In the genomic region with DNA sequence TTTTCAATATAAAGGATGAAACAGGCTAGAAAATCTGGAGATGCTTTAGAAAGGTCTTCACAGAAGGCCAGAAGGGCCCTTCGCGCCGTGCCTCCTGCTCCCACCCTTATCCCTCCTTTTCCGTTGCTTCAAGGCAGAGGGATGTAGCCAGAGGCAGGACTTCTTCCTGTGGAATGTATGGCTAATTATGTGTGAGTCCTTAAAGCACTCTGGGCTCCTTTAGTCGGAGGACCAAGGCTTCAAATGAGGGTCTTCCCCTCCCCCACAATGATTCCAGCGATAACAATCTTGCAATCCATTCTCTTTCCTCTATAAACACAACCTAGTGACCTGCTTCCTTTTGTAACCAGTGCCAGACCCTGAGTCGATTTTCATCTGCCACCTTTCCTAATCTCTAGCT, we compare ENCODE assay signal across 19 cellular contexts.
"Had no signal": no experiment of that assay in that cellular context is flagged by ENCODE, and none has a peak within 500 bp of the region (broad histone marks: within the 10 kb centered on the region; RNA-seq: fewer than 3 reads in every experiment).

No MANE protein-coding gene starts in this region.

- H3K4me3 Mint-ChIP-seq: activated naive CD4-positive, alpha-beta T cell treated with anti-CD3 and anti-CD28 coated beads, Interleukin-2, amount 50 U/mL, for 24 hours; stimulated activated memory B cell treated with anti-CD40 and anti-IgM and Interleukin-4, amounts not matched to agents 10 μg/mL and 1 μg/mL and 100 μg/mL, for 72 hours; T-cell had no signal

- H3K27ac ChIP-seq: ascending aorta, breast epithelium, ovary had no signal

- H3K9me3 ChIP-seq: ascending aorta, breast epithelium, ovary, SK-N-SH had no signal

- H3K27ac Mint-ChIP-seq: activated naive CD4-positive, alpha-beta T cell treated with anti-CD3 and anti-CD28 coated beads, Interleukin-2, amount 50 U/mL, for 24 hours; stimulated activated memory B cell treated with anti-CD40 and anti-IgM and Interleukin-4, amounts not matched to agents 10 μg/mL and 1 μg/mL and 100 μg/mL, for 72 hours; T-cell had no signal

- H3K36me3 Mint-ChIP-seq: activated naive CD4-positive, alpha-beta T cell treated with anti-CD3 and anti-CD28 coated beads, Interleukin-2, amount 50 U/mL, for 24 hours; stimulated activated memory B cell treated with anti-CD40 and anti-IgM and Interleukin-4, amounts not matched to agents 10 μg/mL and 1 μg/mL and 100 μg/mL, for 72 hours; T-cell had no signal

- H3K9me3 Mint-ChIP-seq: activated naive CD4-positive, alpha-beta T cell treated with anti-CD3 and anti-CD28 coated beads, Interleukin-2, amount 50 U/mL, for 24 hours; stimulated activated memory B cell treated with anti-CD40 and anti-IgM and Interleukin-4, amounts not matched to agents 10 μg/mL and 1 μg/mL and 100 μg/mL, for 72 hours; T-cell had no signal

- H3K27me3 ChIP-seq: ascending aorta, ovary had no signal

- H3K9ac ChIP-seq: SK-N-SH had no signal

- DNase-seq: activated CD4-positive, alpha-beta T cell treated with anti-CD3 and anti-CD28 coated beads, Interleukin-2, amount 50 U/mL, for 1 hour; activated CD8-positive, alpha-beta memory T cell treated with anti-CD3 and anti-CD28 coated beads, Interleukin-2, amount 50 U/mL, for 48 hours; activated effector memory CD4-positive, alpha-beta T cell treated with anti-CD3 and anti-CD28 coated beads, Interleukin-2, amount 50 U/mL, for 16 hours; activated T-cell treated with anti-CD3 and anti-CD28 coated beads, Interleukin-2, amount 50 U/mL, for 48 hours; cerebellar nuclear complex; cortex of kidney; ovary; SK-N-SH; stimulated activated CD4-positive, alpha-beta T cell treated with anti-CD3 and anti-CD28 coated beads, Interleukin-4, amount 100 ng/mL, for 24 hours; T-cell; T-helper 9 cell had no signal

- H3K27me3 Mint-ChIP-seq: activated naive CD4-positive, alpha-beta T cell treated with anti-CD3 and anti-CD28 coated beads, Interleukin-2, amount 50 U/mL, for 24 hours; stimulated activated memory B cell treated with anti-CD40 and anti-IgM and Interleukin-4, amounts not matched to agents 10 μg/mL and 1 μg/mL and 100 μg/mL, for 72 hours had no signal

- H3K4me3 ChIP-seq: ascending aorta, breast epithelium, ovary, smooth muscle cell had no signal

- H3K4me1 Mint-ChIP-seq: activated naive CD4-positive, alpha-beta T cell treated with anti-CD3 and anti-CD28 coated beads, Interleukin-2, amount 50 U/mL, for 24 hours; stimulated activated memory B cell treated with anti-CD40 and anti-IgM and Interleukin-4, amounts not matched to agents 10 μg/mL and 1 μg/mL and 100 μg/mL, for 72 hours; T-cell had no signal

- ATAC-seq: activated CD4-positive, CD25-positive, alpha-beta regulatory T cell treated with anti-CD3 and anti-CD28 coated beads, Interleukin-2, amount 50 U/mL, for 24 hours; sciatic nerve; stimulated activated memory B cell treated with anti-CD40 and anti-IgM and Interleukin-4, amounts not matched to agents 10 μg/mL and 1 μg/mL and 100 μg/mL, for 72 hours; T-cell had no signal

- H3K36me3 ChIP-seq: ascending aorta, breast epithelium, ovary had no signal

- FAIRE-seq: frontal cortex had no signal

- H3K4me2 ChIP-seq: SK-N-SH, smooth muscle cell had no signal

- H3K4me1 ChIP-seq: ascending aorta, breast epithelium had no signal
